In the genomic region with DNA sequence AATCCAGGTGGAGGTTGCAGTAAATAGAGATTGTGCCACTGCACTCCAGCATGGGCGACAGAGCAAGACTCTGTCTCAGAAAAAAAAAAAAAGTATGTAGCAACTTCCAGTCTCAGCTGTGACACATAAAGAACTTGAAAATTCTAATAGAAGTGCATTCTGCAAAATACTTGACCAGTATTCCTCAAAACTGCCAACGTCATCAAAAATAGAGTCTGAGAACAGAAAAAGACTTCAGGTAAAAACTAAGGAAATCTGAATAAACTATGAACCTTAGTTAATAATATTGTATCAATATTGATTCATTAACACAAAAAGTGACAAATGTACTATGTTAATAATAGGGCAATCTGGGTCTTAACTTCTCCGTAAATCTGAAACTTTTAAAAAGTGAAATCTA, we compare ENCODE assay signal across 22 cellular contexts.
DNase-seq lines count a peak whose midpoint lies in the region; ATAC-seq, FAIRE-seq and TF ChIP-seq lines count a peak whose summit lies in the region.
"Had no signal": no experiment of that assay in that cellular context is flagged by ENCODE, and none has a peak within 500 bp of the region (broad histone marks: within the 10 kb centered on the region; RNA-seq: fewer than 3 reads in every experiment).

No MANE protein-coding gene starts in this region.

- TF ChIP-seq RAD21 in HepG2 (CRISPR knock-in tag; IDR thresholded peaks at IDR 0.05): no peak
- no peak for TF ChIP-seq RAD21 in K562 (CRISPR knock-in tag; conservative IDR thresholded peaks at IDR 0.05 in 1 of 2, IDR thresholded peaks at IDR 0.05 in 1 of 2)

- H3K36me3 ChIP-seq in HepG2 (replicated peaks in 1 of 2; ENCODE audit: control insufficient read depth in 1 of 2, insufficient read depth in 2 of 2, low read length in 2 of 2) (no peaks in the 10 kb centered on the region), right lobe of liver (no peaks in the 10 kb centered on the region), K562 (ENCODE audit: control insufficient read depth, insufficient read depth, low read length) (no peaks in the 10 kb centered on the region), A673 (ENCODE audit: insufficient read depth, low read length, poor library complexity, severe bottlenecking) (no peaks in the 10 kb centered on the region)
- H3K36me3 ChIP-seq: BLaER1 treated with 17β-estradiol and CSF1 and Interleukin-3, amounts not matched to agents 10 nM and 100 nM had no signal

- TF ChIP-seq CTCF in HepG2 (CRISPR knock-in tag; IDR thresholded peaks at IDR 0.05): no peak
- no peak for TF ChIP-seq CTCF in right lobe of liver (IDR thresholded peaks at IDR 0.05)
- no peak for TF ChIP-seq CTCF in K562 (IDR thresholded peaks at IDR 0.05 in 2 of 3, conservative IDR thresholded peaks at IDR 0.05 in 1 of 3; ENCODE audit: insufficient read depth in 2 of 3, low read depth in 1 of 3, low read length in 3 of 3)
- TF ChIP-seq CTCF in A673 (conservative IDR thresholded peaks at IDR 0.05; ENCODE audit: low read depth, low read length): no peak

- H3K9me3 ChIP-seq in HepG2 (ENCODE audit: low read length) (no peaks in the 10 kb centered on the region), right lobe of liver (no peaks in the 10 kb centered on the region), K562 (replicated peaks; ENCODE audit: control insufficient read depth, insufficient read depth, low read depth, low read length) (no peaks in the 10 kb centered on the region), A673 (ENCODE audit: low read depth, low read length, poor library complexity, severe bottlenecking) (no peaks in the 10 kb centered on the region)
- H3K9me3 ChIP-seq: BLaER1 treated with 17β-estradiol and CSF1 and Interleukin-3, amounts not matched to agents 10 nM and 100 nM; Caco-2 had no signal

- H2AFZ ChIP-seq in HepG2 (ENCODE audit: low read length) (no peak overlapping the region), K562 (ENCODE audit: low read depth, low read length) (no peak overlapping the region)

- TF ChIP-seq EP300 in HepG2 (IDR thresholded peaks at IDR 0.05; ENCODE audit: low read depth in 2 of 2, low read length in 2 of 2) (no peak), HepG2 (CRISPR knock-in tag; IDR thresholded peaks at IDR 0.05; ENCODE audit: borderline replicate concordance) (no peak), K562 (IDR thresholded peaks at IDR 0.05; ENCODE audit: low read length) (no peak)

- DNase-seq in HepG2 (ENCODE audit: low spot score): no peak
- no peak for DNase-seq in right lobe of liver
- no peak for DNase-seq in K562 (ENCODE audit: extremely low read depth in 1 of 4, low spot score in 3 of 4)
- DNase-seq in kidney tubule cell (ENCODE audit: low spot score): peak; percentile 42
- DNase-seq in renal cortical epithelial cell (ENCODE audit: low read depth): peak; percentile 36
- DNase-seq in activated CD4-positive, alpha-beta T cell treated with anti-CD3 and anti-CD28 coated beads for 4 hours: no peak
- no peak for DNase-seq in A673 (ENCODE audit: low spot score)
- DNase-seq in midbrain (lab: John Stamatoyannopoulos, UW): no peak
- DNase-seq: AML-193; Caco-2; Calu3; CD4-positive, alpha-beta T cell; CD8-positive, alpha-beta T cell; DMS79 treated with DMSO at 0.1 percent for 48 hours; GF-D8 had no signal

- intact Hi-C loops in HepG2 (cut with micrococcal nuclease; ENCODE audit: unreplicated experiment): no loop called here
- intact Hi-C loops in right lobe of liver (cut with DNase I): no loop called here
- intact Hi-C loops in K562 (cut with micrococcal nuclease): no loop called here
- intact Hi-C loops in A673 (cut with micrococcal nuclease; ENCODE audit: unreplicated experiment): no loop called here

- H4K20me1 ChIP-seq in HepG2 (ENCODE audit: insufficient read depth, low read length) (no peaks in the 10 kb centered on the region), K562 (replicated peaks; ENCODE audit: control insufficient read depth, insufficient read depth, low read length) (no peaks in the 10 kb centered on the region)
- H4K20me1 ChIP-seq: BLaER1 treated with 17β-estradiol and CSF1 and Interleukin-3, amounts not matched to agents 10 nM and 100 nM had no signal

- no peaks in the 10 kb centered on the region for H3K4me1 ChIP-seq in HepG2 (ENCODE audit: insufficient read depth, low read length)
- H3K4me1 ChIP-seq in right lobe of liver: no peaks in the 10 kb centered on the region
- no peaks in the 10 kb centered on the region for H3K4me1 ChIP-seq in K562 (replicated peaks in 1 of 2; ENCODE audit: control insufficient read depth in 2 of 2, insufficient read depth in 2 of 2, low read length in 2 of 2)
- H3K4me1 ChIP-seq in A673 (ENCODE audit: insufficient read depth, low read length, poor library complexity, severe bottlenecking): no peaks in the 10 kb centered on the region

- H3K9ac ChIP-seq in HepG2 (ENCODE audit: insufficient read depth, low read depth, low read length): no peak overlapping the region
- H3K9ac ChIP-seq in K562 (ENCODE audit: insufficient read depth in 1 of 2, low read depth in 2 of 2, low read length in 2 of 2): no peak overlapping the region
- H3K9ac ChIP-seq: BLaER1 treated with 17β-estradiol and CSF1 and Interleukin-3, amounts not matched to agents 10 nM and 100 nM had no signal

- H3K4me3 ChIP-seq in HepG2 (replicated peaks in 1 of 3; ENCODE audit: insufficient read depth in 1 of 3, low read depth in 2 of 3, low read length in 3 of 3) (no peak overlapping the region), right lobe of liver (no peak overlapping the region), K562 (no peak overlapping the region), A673 (ENCODE audit: low read depth, low read length, poor library complexity, severe bottlenecking) (no peak overlapping the region)
- H3K4me3 ChIP-seq: BLaER1 treated with 17β-estradiol and CSF1 and Interleukin-3, amounts not matched to agents 10 nM and 100 nM had no signal

- POLR2A ChIA-PET in HepG2 (lab: Yijun Ruan, JAX) (no interaction called here), K562 (lab: Yijun Ruan, JAX) (interaction anchor here (0.7 kb wide), 1 partner anchor 426 kb away, joined by 3 read pairs; no protein-coding TSS in a partner anchor), A673 (lab: Charles Lee; ENCODE audit: low non-redundant PET) (no interaction called here)

- FAIRE-seq in HepG2 (lab: Jason Lieb, UNC): no peak
- FAIRE-seq in K562 (lab: Jason Lieb, UNC): no peak
- FAIRE-seq: D721Med, G401.6, GM12891, GM19239 had no signal

- CTCF ChIA-PET in HepG2 (lab: Yijun Ruan, JAX; ENCODE audit: low intra/inter-chr PET ratio, low total read pairs) (no interaction called here), K562 (lab: Yijun Ruan, JAX; ENCODE audit: low intra/inter-chr PET ratio) (no interaction called here), A673 (lab: Charles Lee) (no interaction called here)

- H3K9me1 ChIP-seq in K562 (ENCODE audit: control insufficient read depth, insufficient read depth, low read length): no peaks in the 10 kb centered on the region

- no peak for ATAC-seq in HepG2
- no peak for ATAC-seq in right lobe of liver
- ATAC-seq in K562: no peak
- ATAC-seq: CD8-positive, alpha-beta T cell had no signal

- H3K27ac ChIP-seq in HepG2 (ENCODE audit: extremely low read length, insufficient read depth, low read length) (no peak overlapping the region), right lobe of liver (no peak overlapping the region), K562 (ENCODE audit: extremely low read depth, low read depth, low read length) (no peak overlapping the region), A673 (ENCODE audit: low read depth, low read length, poor library complexity, severe bottlenecking) (no peak overlapping the region)
- H3K27ac ChIP-seq: 22Rv1; BLaER1 treated with 17β-estradiol and CSF1 and Interleukin-3, amounts not matched to agents 10 nM and 100 nM; C4-2B had no signal

- in situ Hi-C loops in HepG2 (cut with HindIII; ENCODE audit: extremely low pct_ligation_motif_present, low pct_unique_long_range_greater_than_20kb): no loop called here
- in situ Hi-C loops in K562 (cut with MboI): no loop called here

- no peaks in the 10 kb centered on the region for H3K79me2 ChIP-seq in HepG2 (ENCODE audit: insufficient read depth, low read length)
- H3K79me2 ChIP-seq in K562 (ENCODE audit: control insufficient read depth, insufficient read depth, low read length): no peaks in the 10 kb centered on the region

- TF ChIP-seq POLR2A in HepG2 (IDR thresholded peaks at IDR 0.05; ENCODE audit: insufficient read depth in 1 of 2, low read depth in 2 of 2, low read length in 2 of 2) (no peak), right lobe of liver (IDR thresholded peaks at IDR 0.05) (no peak), K562 (conservative IDR thresholded peaks at IDR 0.05) (no peak)

- H3K27me3 ChIP-seq in HepG2 (ENCODE audit: control insufficient read depth in 1 of 2, insufficient read depth in 2 of 2, low read length in 2 of 2) (no peaks in the 10 kb centered on the region), right lobe of liver (no peaks in the 10 kb centered on the region), K562 (ENCODE audit: control insufficient read depth in 2 of 2, insufficient read depth in 2 of 2, low read length in 2 of 2) (no peaks in the 10 kb centered on the region), A673 (replicated peaks; ENCODE audit: insufficient read depth, low read depth, low read length, poor library complexity) (no peaks in the 10 kb centered on the region)
- H3K27me3 ChIP-seq: BLaER1 treated with 17β-estradiol and CSF1 and Interleukin-3, amounts not matched to agents 10 nM and 100 nM had no signal

- H3K4me2 ChIP-seq in HepG2 (ENCODE audit: low read depth, low read length) (no peak overlapping the region), K562 (ENCODE audit: insufficient read depth, low read length) (no peak overlapping the region)

- no TSS peak for BruUV-seq in HepG2 (replicated peaks; lab: Mats Ljungman, UMichigan)
- BruUV-seq in K562 (replicated peaks; lab: Mats Ljungman, UMichigan): no TSS peak
- no TSS peak for BruUV-seq in A673 (replicated peaks; lab: Mats Ljungman, UMichigan)

- 66% methylated on average over 3 of the region's 3 CpGs for WGBS in HepG2 (ENCODE audit: low lambda C conversion rate)
- WGBS in right lobe of liver (ENCODE audit: insufficient coverage, low coverage, low lambda C conversion rate, missing lambda C conversion rate): 90% methylated on average over 3 of the region's 3 CpGs
- 15% methylated on average over 3 of the region's 3 CpGs for WGBS in K562 (ENCODE audit: insufficient coverage, low coverage, missing lambda C conversion rate)

TF ChIP-seq in HepG2, 621 proteins besides CTCF, POLR2A, EP300 and RAD21 (continues in another document):
- peak; percentile 97 to 99 for TF ChIP-seq MAFK (conservative IDR thresholded peaks at IDR 0.05 in 1 of 2, IDR thresholded peaks at IDR 0.05 in 1 of 2; ENCODE audit: low read length in 2 of 2)

TF ChIP-seq in K562, 482 proteins besides CTCF, POLR2A, EP300 and RAD21:
- TF ChIP-seq MAFF (IDR thresholded peaks at IDR 0.05; ENCODE audit: low read length): peak; percentile 90
- peak; percentile 93 for TF ChIP-seq MAFK (IDR thresholded peaks at IDR 0.05; ENCODE audit: low read length)
- peak; percentile 75 for TF ChIP-seq MAFG (tag; conservative IDR thresholded peaks at IDR 0.05)
- peak; percentile 67 for TF ChIP-seq C11orf30 (IDR thresholded peaks at IDR 0.05; ENCODE audit: low read depth)
- peak; percentile 85 for TF ChIP-seq ZNF316 (IDR thresholded peaks at IDR 0.05)
- no peak for TF ChIP-seq ZSCAN29 (IDR thresholded peaks at IDR 0.05)
TF ChIP-seq in K562: peak in this region for 5.

Comparison
In these comparisons a context has a peak if more than half of its experiments do, and no peak if none do; other contexts are left out.
1. DNase-seq: peak in kidney tubule cell (single experiment) and renal cortical epithelial cell (single experiment); none in HepG2 (single experiment), right lobe of liver (0 of 3), K562 (0 of 4), activated CD4-positive, alpha-beta T cell treated with anti-CD3 and anti-CD28 coated beads for 4 hours (0 of 2), A673 (single experiment) and midbrain (single experiment).
2. Of the 241 proteins assayed by ChIP-seq in both HepG2 and K562: peak only in HepG2: none; only in K562: MAFG; in both: MAFF and MAFK; in neither: 238.